Comparison of ENCODE assay signal across 33 cellular contexts in the genomic region with DNA sequence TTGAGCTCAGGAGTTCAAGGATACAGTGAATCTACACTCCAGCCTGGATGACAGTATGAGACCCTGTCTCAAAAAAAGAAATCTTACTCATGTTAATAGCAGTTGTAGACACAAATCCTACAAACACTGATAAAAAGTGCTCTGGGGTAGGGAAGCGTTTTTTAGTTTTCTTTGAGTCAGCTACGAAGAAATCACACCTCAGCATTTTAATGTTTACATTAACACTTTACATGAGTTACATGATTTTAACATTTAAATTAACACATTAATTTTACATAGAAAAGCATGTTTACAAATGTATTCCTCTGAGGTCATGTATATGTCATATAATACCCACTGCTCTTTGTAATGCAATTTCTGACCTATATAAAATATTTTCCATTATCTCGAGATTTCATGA.
"Had no signal": no experiment of that assay in that cellular context is flagged by ENCODE, and none has a peak within 500 bp of the region (broad histone marks: within the 10 kb centered on the region; RNA-seq: fewer than 3 reads in every experiment).

No MANE protein-coding gene starts in this region.

- H3K4me1 ChIP-seq: foreskin keratinocyte, gastrocnemius medialis had no signal

- FAIRE-seq: astrocyte, colon had no signal

- H3K4me3 ChIP-seq: esophagus muscularis mucosa, gastrocnemius medialis, heart left ventricle had no signal

- H3K27me3 ChIP-seq: brain microvascular endothelial cell, esophagus muscularis mucosa, foreskin keratinocyte, gastrocnemius medialis, heart left ventricle had no signal

- H3K9me3 ChIP-seq: esophagus muscularis mucosa, gastrocnemius medialis, heart left ventricle had no signal

- H3K27me3 Mint-ChIP-seq: activated CD4-positive, alpha-beta memory T cell treated with anti-CD3 and anti-CD28 coated beads, Interleukin-2, amount 10 ng/mL, durations not matched to agents 7 days and 5 days; activated CD4-positive, alpha-beta T cell treated with anti-CD3 and anti-CD28 coated beads for 36 hours; activated CD4-positive, alpha-beta T cell treated with anti-CD3 and anti-CD28 coated beads, Interleukin-2, amount 10 ng/mL, durations not matched to agents 7 days and 5 days; activated naive CD8-positive, alpha-beta T cell; activated T-helper 17 cell treated with anti-CD3 and anti-CD28 coated beads, Interleukin-2, amount 50 U/mL, for 72 hours; effector memory CD8-positive, alpha-beta T cell; T-helper 17 cell had no signal

- DNase-seq: activated CD4-positive, alpha-beta memory T cell treated with anti-CD3 and anti-CD28 coated beads, Interleukin-2, amount 10 ng/mL, durations not matched to agents 7 days and 5 days; activated CD4-positive, alpha-beta T cell treated with anti-CD3 and anti-CD28 coated beads for 36 hours; activated CD4-positive, alpha-beta T cell treated with anti-CD3 and anti-CD28 coated beads, Interleukin-2, amount 10 ng/mL, durations not matched to agents 7 days and 5 days; activated CD4-positive, alpha-beta T cell treated with anti-CD3 and anti-CD28 coated beads, Interleukin-2, amount 50 U/mL, for 4 hours; activated CD4-positive, CD25-positive, alpha-beta regulatory T cell; activated CD4-positive, CD25-positive, alpha-beta regulatory T cell treated with anti-CD3 and anti-CD28 coated beads, Interleukin-2, amount 50 U/mL, for 72 hours; activated CD8-positive, alpha-beta memory T cell treated with anti-CD3 and anti-CD28 coated beads, Interleukin-2, amount 50 U/mL, for 48 hours; activated effector memory CD4-positive, alpha-beta T cell treated with Interleukin-2 at 50 U/mL for 16 hours; activated gamma-delta T cell treated with Interleukin-2 at 50 U/mL for 16 hours; activated naive CD4-positive, alpha-beta T cell treated with anti-CD3 and anti-CD28 coated beads, Interleukin-2, amount 50 U/mL, for 16 hours; activated naive CD4-positive, alpha-beta T cell treated with Interleukin-2 at 50 U/mL for 16 hours; activated T-cell treated with anti-CD3 and anti-CD28 coated beads for 4 hours; activated T-cell treated with anti-CD3 and anti-CD28 coated beads, Interleukin-2, amount 50 U/mL, for 4 hours; amniotic stem cell; brain microvascular endothelial cell; cortex of kidney; dermis blood vessel endothelial cell; effector CD4-positive, alpha-beta T cell; effector memory CD8-positive, alpha-beta T cell; erythroblast; foreskin keratinocyte; gastrocnemius medialis; glutamatergic neuron; heart left ventricle; T-helper 1 cell; T-helper 17 cell; T1000 had no signal

- H3K27ac ChIP-seq: brain microvascular endothelial cell, esophagus muscularis mucosa, foreskin keratinocyte, gastrocnemius medialis, heart left ventricle had no signal

- H3K4me1 Mint-ChIP-seq: activated CD4-positive, alpha-beta memory T cell treated with anti-CD3 and anti-CD28 coated beads, Interleukin-2, amount 10 ng/mL, durations not matched to agents 7 days and 5 days; activated CD4-positive, alpha-beta T cell treated with anti-CD3 and anti-CD28 coated beads for 36 hours; activated CD4-positive, alpha-beta T cell treated with anti-CD3 and anti-CD28 coated beads, Interleukin-2, amount 10 ng/mL, durations not matched to agents 7 days and 5 days; activated T-helper 17 cell treated with anti-CD3 and anti-CD28 coated beads, Interleukin-2, amount 50 U/mL, for 72 hours had no signal

- H3K4me3 Mint-ChIP-seq: activated CD4-positive, alpha-beta memory T cell treated with anti-CD3 and anti-CD28 coated beads, Interleukin-2, amount 10 ng/mL, durations not matched to agents 7 days and 5 days; activated CD4-positive, alpha-beta T cell treated with anti-CD3 and anti-CD28 coated beads for 36 hours; activated CD4-positive, alpha-beta T cell treated with anti-CD3 and anti-CD28 coated beads, Interleukin-2, amount 10 ng/mL, durations not matched to agents 7 days and 5 days; activated naive CD8-positive, alpha-beta T cell; activated T-cell treated with anti-CD3 and anti-CD28 coated beads, Interleukin-2, amount 50 U/mL, for 4 hours; activated T-helper 17 cell treated with anti-CD3 and anti-CD28 coated beads, Interleukin-2, amount 50 U/mL, for 72 hours; effector memory CD8-positive, alpha-beta T cell; T-helper 17 cell; T-helper 2 cell treated with Interferon-gamma antibody and Interleukin-4, amounts not matched to agents 5 μg/mL and 100 μg/mL, for 36 hours had no signal

- H3K27ac Mint-ChIP-seq: activated CD4-positive, alpha-beta memory T cell treated with anti-CD3 and anti-CD28 coated beads, Interleukin-2, amount 10 ng/mL, durations not matched to agents 7 days and 5 days; activated CD4-positive, alpha-beta T cell treated with anti-CD3 and anti-CD28 coated beads for 36 hours; activated CD4-positive, alpha-beta T cell treated with anti-CD3 and anti-CD28 coated beads, Interleukin-2, amount 10 ng/mL, durations not matched to agents 7 days and 5 days; activated naive CD8-positive, alpha-beta T cell; activated T-helper 17 cell treated with anti-CD3 and anti-CD28 coated beads, Interleukin-2, amount 50 U/mL, for 72 hours; effector memory CD8-positive, alpha-beta T cell; T-helper 17 cell; T-helper 2 cell treated with Interferon-gamma antibody and Interleukin-4, amounts not matched to agents 5 μg/mL and 100 μg/mL, for 36 hours had no signal

- H3K36me3 ChIP-seq: brain microvascular endothelial cell, esophagus muscularis mucosa, gastrocnemius medialis, heart left ventricle had no signal

- H3K9me3 Mint-ChIP-seq: activated CD4-positive, alpha-beta memory T cell treated with anti-CD3 and anti-CD28 coated beads, Interleukin-2, amount 10 ng/mL, durations not matched to agents 7 days and 5 days; activated CD4-positive, alpha-beta T cell treated with anti-CD3 and anti-CD28 coated beads, Interleukin-2, amount 10 ng/mL, durations not matched to agents 7 days and 5 days; activated T-cell treated with anti-CD3 and anti-CD28 coated beads, Interleukin-2, amount 50 U/mL, for 4 hours; activated T-helper 17 cell treated with anti-CD3 and anti-CD28 coated beads, Interleukin-2, amount 50 U/mL, for 72 hours; effector memory CD8-positive, alpha-beta T cell; T-helper 2 cell treated with Interferon-gamma antibody and Interleukin-4, amounts not matched to agents 5 μg/mL and 100 μg/mL, for 36 hours had no signal
